ENCODE assay signal across 20 cellular contexts in the genomic region with DNA sequence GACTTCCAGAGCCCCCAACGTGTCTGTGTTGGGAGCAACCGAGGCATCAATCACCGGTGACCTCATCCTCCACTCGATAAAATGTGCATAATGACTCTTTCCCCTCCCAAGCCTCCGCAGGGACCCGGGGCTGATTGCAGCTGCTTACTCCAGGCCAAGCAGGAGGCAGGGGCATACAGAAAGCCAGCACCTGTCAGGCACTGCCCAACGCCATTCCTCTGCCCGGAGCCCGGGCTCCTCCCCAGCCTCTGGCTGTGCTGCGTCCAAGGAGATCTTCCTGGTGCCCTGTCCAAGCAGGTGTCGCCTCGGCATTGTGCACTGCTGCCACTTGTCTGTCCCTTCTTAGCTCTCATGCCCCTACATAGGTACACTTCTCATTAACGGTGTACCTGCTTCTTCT.
DNase-seq lines count a peak whose midpoint lies in the region; ATAC-seq and TF ChIP-seq lines count a peak whose summit lies in the region.
"Had no signal": no experiment of that assay in that cellular context is flagged by ENCODE, and none has a peak within 500 bp of the region (broad histone marks: within the 10 kb centered on the region; RNA-seq: fewer than 3 reads in every experiment).

No MANE protein-coding gene starts in this region.

- H3K27me3 Mint-ChIP-seq in brain: peaks cover 3% of the 10 kb centered on the region

- no peak overlapping the region for H3K9ac ChIP-seq in neuronal stem cell (ENCODE audit: low read depth, low read length, poor library complexity)

- CTCF ChIA-PET in GM10248 (lab: Yijun Ruan, JAX): no interaction called here

- DNase-seq in NCI-H748 (lab: John Stamatoyannopoulos, UW; ENCODE audit: unreplicated experiment) (peak; percentile 31), NCI-H748 treated with DMSO at 0.1 percent for 48 hours (lab: John Stamatoyannopoulos, UW) (no peak), ELF-1 (ENCODE audit: low read depth, low spot score) (peak; percentile 37), neuronal stem cell (ENCODE audit: low spot score) (no peak), GM10248 (ENCODE audit: extremely low spot score) (no peak)
- DNase-seq: COR-L47, DMS 273 treated with DMSO at 0.1 percent for 48 hours, GF-D8, KG1, NCI-H1105 treated with DMSO at 0.1 percent for 48 hours, NCI-H187, NCI-H2171 treated with DMSO at 0.1 percent for 48 hours, NCI-H510A treated with DMSO at 0.1 percent for 48 hours, T-helper 1 cell had no signal

- H3K36me3 ChIP-seq in neuronal stem cell (replicated peaks in 1 of 2; ENCODE audit: control insufficient read depth in 2 of 2, insufficient read depth in 2 of 2, low read length in 2 of 2): no peaks in the 10 kb centered on the region
- H3K36me3 ChIP-seq: HAP-1 had no signal

- WGBS in neuronal stem cell (ENCODE audit: extremely low coverage in 2 of 2, insufficient read length in 2 of 2, insufficient replicate concordance in 1 of 2), 2 donors: no CpG with 5 or more reads among the region's 13 CpGs

- no peak overlapping the region for H3K4ac ChIP-seq in neuronal stem cell (ENCODE audit: low read length)

- peak overlapping the region in 3 of 5 experiments; percentile 4 to 87 (median 85) for H3K27ac Mint-ChIP-seq in brain
- H3K27ac Mint-ChIP-seq: CD14-positive monocyte had no signal

- no peaks in the 10 kb centered on the region for H3K79me1 ChIP-seq in neuronal stem cell (ENCODE audit: low read depth, low read length)

- H3K23ac ChIP-seq in neuronal stem cell (ENCODE audit: low read depth, low read length, poor library complexity): no peak overlapping the region

- peak overlapping the region; percentile 83 for H2AK5ac ChIP-seq in neuronal stem cell (ENCODE audit: low read depth, low read length)

- H3K9me3 Mint-ChIP-seq in brain: peaks cover 0 to 5% (median 4%) of the 10 kb centered on the region in 5 experiments

- ATAC-seq in HG02852 (IDR thresholded peaks at IDR 0.05; ENCODE audit: unreplicated experiment) (no peak), GM18517 (IDR thresholded peaks at IDR 0.05; ENCODE audit: unreplicated experiment) (no peak)
- ATAC-seq: GM12878 had no signal

- H2BK12ac ChIP-seq in neuronal stem cell (ENCODE audit: low read length): peak overlapping the region; percentile 26

- no peak overlapping the region for H3K4me2 ChIP-seq in neuronal stem cell (ENCODE audit: insufficient read depth, low read length, poor library complexity, severe bottlenecking)

- no peaks in the 10 kb centered on the region for H3K36me3 Mint-ChIP-seq in brain
- H3K36me3 Mint-ChIP-seq: CD14-positive monocyte had no signal

- H3K27me3 ChIP-seq in neuronal stem cell (ENCODE audit: control insufficient read depth in 3 of 3, insufficient read depth in 3 of 3, low read depth in 1 of 3, low read length in 3 of 3): no peaks in the 10 kb centered on the region

- H3K27ac ChIP-seq in neuronal stem cell (replicated peaks; ENCODE audit: low read length): no peak overlapping the region

- peaks cover 77% of the 10 kb centered on the region for H3K4me1 Mint-ChIP-seq in brain

- no peak overlapping the region for H4K91ac ChIP-seq in neuronal stem cell (ENCODE audit: low read depth, low read length, poor library complexity)

- no peak overlapping the region for H2BK5ac ChIP-seq in neuronal stem cell (ENCODE audit: low read length)

- H3K9me3 ChIP-seq in neuronal stem cell (replicated peaks in 1 of 2; ENCODE audit: control insufficient read depth in 2 of 2, insufficient read depth in 1 of 2, low read depth in 1 of 2, low read length in 2 of 2): peaks cover 0 to 2% of the 10 kb centered on the region in 2 donors
- H3K9me3 ChIP-seq: HAP-1 had no signal

- H2BK120ac ChIP-seq in neuronal stem cell (ENCODE audit: low read depth, low read length): peak overlapping the region; percentile 11

- no peak overlapping the region for H2AFZ ChIP-seq in neuronal stem cell (ENCODE audit: low read length)

- H3K14ac ChIP-seq in neuronal stem cell (ENCODE audit: low read length): no peak overlapping the region

- H3K4me3 Mint-ChIP-seq in brain: no peak overlapping the region

- H3K18ac ChIP-seq in neuronal stem cell (ENCODE audit: low read length): peak overlapping the region; percentile 27

- peaks cover 0 to 13% of the 10 kb centered on the region in 2 donors for H3K4me1 ChIP-seq in neuronal stem cell (ENCODE audit: control insufficient read depth in 2 of 2, insufficient read depth in 1 of 2, low read depth in 1 of 2, low read length in 2 of 2)
- H3K4me1 ChIP-seq: HAP-1 had no signal

- no peak overlapping the region for H4K8ac ChIP-seq in neuronal stem cell (ENCODE audit: low read depth, low read length)

- no peak overlapping the region for H2BK15ac ChIP-seq in neuronal stem cell (ENCODE audit: low read length)

- TF ChIP-seq CTCF in brain (conservative IDR thresholded peaks at IDR 0.05) (no peak), GM10248 (IDR thresholded peaks at IDR 0.05; ENCODE audit: control extremely low read depth, extremely low read depth, low read depth, missing control alignments) (no peak)

- POLR2A ChIA-PET in GM10248 (lab: Yijun Ruan, JAX): no interaction called here

- no peak overlapping the region for H3K4me3 ChIP-seq in neuronal stem cell (ENCODE audit: low read length in 2 of 2)
- H3K4me3 ChIP-seq: GM12878, HAP-1 had no signal

Comparison
In these comparisons a context has a peak if more than half of its experiments do, and no peak if none do; other contexts are left out.
1. DNase-seq: peak in NCI-H748 (single experiment) and ELF-1 (single experiment); none in NCI-H748 treated with DMSO at 0.1 percent for 48 hours (single experiment), neuronal stem cell (single experiment) and GM10248 (single experiment).